ENCODE assay signal across 13 cellular contexts in genomic region chr16:29644338-29644857, GRCh38. TPM values are rescaled to one million over a fixed set of nuclear protein-coding genes. Genes with fewer than 3 reads are reported as not detected.
A peak's percentile ranks its signal among the peaks of the same experiment; 100 is the strongest.
DNase-seq lines count a peak whose midpoint lies in the region; ATAC-seq, FAIRE-seq and TF ChIP-seq lines count a peak whose summit lies in the region.
"Had no signal": no experiment of that assay in that cellular context is flagged by ENCODE, and none has a peak within 500 bp of the region (broad histone marks: within the 10 kb centered on the region; RNA-seq: fewer than 3 reads in every experiment).

No MANE protein-coding gene starts in this region.

- H2BK15ac ChIP-seq in H1 (ENCODE audit: low read length): no peak overlapping the region

- no peak overlapping the region for H3K4ac ChIP-seq in H1 (replicated peaks; ENCODE audit: insufficient read length, low read depth, low read length)

- H3K4me1 ChIP-seq in H1 (replicated peaks in 1 of 4; ENCODE audit: control insufficient read depth in 3 of 4, insufficient read depth in 4 of 4, low read length in 3 of 4): peaks cover 0 to 2% (median 0%) of the 10 kb centered on the region in 4 experiments; a peak in 1 of 7 replicates

- POLR2A ChIA-PET in H1 (lab: Charles Lee; ENCODE audit: partially characterized antibody): interaction anchor here (1.2 to 1.5 kb wide), 2 partner anchors 17 to 66 kb away, joined by 4 to 6 read pairs; no protein-coding TSS in a partner anchor

- peak; percentile 75 for ATAC-seq in GM19463 (IDR thresholded peaks at IDR 0.05; ENCODE audit: unreplicated experiment)
- ATAC-seq in HG03135 (IDR thresholded peaks at IDR 0.05; ENCODE audit: unreplicated experiment): peak; percentile 63

- H3K18ac ChIP-seq in H1 (ENCODE audit: extremely low read depth, low read length): no peak overlapping the region

- no peak overlapping the region for H4K5ac ChIP-seq in H1 (ENCODE audit: insufficient read length, low read depth, low read length)

- H3K79me2 ChIP-seq in H1 (ENCODE audit: control insufficient read depth in 1 of 2, insufficient read depth in 2 of 2, low read length in 2 of 2): no peaks in the 10 kb centered on the region

- no peak overlapping the region for H3K4me2 ChIP-seq in H1 (ENCODE audit: insufficient read depth in 1 of 2, low read depth in 2 of 2, low read length in 2 of 2)
- H3K4me2 ChIP-seq: KMS-11 had no signal

- no peak overlapping the region for H2AK5ac ChIP-seq in H1 (ENCODE audit: low read depth, low read length)

- no peaks in the 10 kb centered on the region for H3K27me3 ChIP-seq in H1 (replicated peaks in 1 of 4; ENCODE audit: control insufficient read depth in 3 of 4, extremely low read depth in 1 of 4, insufficient read depth in 3 of 4, low read length in 3 of 4)

- no peak overlapping the region for H3K14ac ChIP-seq in H1 (ENCODE audit: insufficient read length)

- TF ChIP-seq POLR2A in GM12891 (IDR thresholded peaks at IDR 0.05; ENCODE audit: low read depth, low read length): peak; percentile 65
- no peak for TF ChIP-seq POLR2A in H1 (IDR thresholded peaks at IDR 0.05; ENCODE audit: control extremely low read depth in 1 of 2, low read depth in 2 of 2, low read length in 2 of 2)

- no peak overlapping the region for H4K8ac ChIP-seq in H1 (ENCODE audit: extremely low read depth, insufficient read depth, low read length)

- no peak overlapping the region for H4K91ac ChIP-seq in H1 (replicated peaks; ENCODE audit: insufficient read length, low read length)

- H2BK12ac ChIP-seq in H1 (ENCODE audit: low read depth, low read length): peak overlapping the region; percentile 2; the same call in 1 of the 2 replicates

- no peaks in the 10 kb centered on the region for H3K9me3 ChIP-seq in H1 (ENCODE audit: insufficient read depth in 2 of 2, low read depth in 1 of 2, low read length in 1 of 2)

- H2BK20ac ChIP-seq in H1 (ENCODE audit: low read length): no peak overlapping the region

- H3K36me3 ChIP-seq in H1 (ENCODE audit: control insufficient read depth in 2 of 4, insufficient read depth in 4 of 4, low read length in 3 of 4): no peaks in the 10 kb centered on the region
- H3K36me3 ChIP-seq: WERI-Rb-1 had no signal

- no peaks in the 10 kb centered on the region for H3K79me1 ChIP-seq in H1 (ENCODE audit: low read depth, low read length)

- TF ChIP-seq RAD21 in H1 (IDR thresholded peaks at IDR 0.05 in 1 of 2, conservative IDR thresholded peaks at IDR 0.05 in 1 of 2; ENCODE audit: low read depth in 2 of 2, low read length in 2 of 2): no peak

- no peaks in the 10 kb centered on the region; the same call in 1 of the 2 replicates for H3K23me2 ChIP-seq in H1 (ENCODE audit: low read depth, low read length)

- no peak overlapping the region for H3K4me3 ChIP-seq in H1 (ENCODE audit: extremely low read depth in 1 of 4, insufficient read depth in 2 of 4, low read depth in 3 of 4, low read length in 4 of 4)

- no peak overlapping the region for H3K23ac ChIP-seq in H1 (ENCODE audit: insufficient read length)

- H2BK5ac ChIP-seq in H1 (ENCODE audit: low read depth, low read length): no peak overlapping the region

- CTCF ChIA-PET in H1 (lab: Charles Lee; ENCODE audit: partially characterized antibody): no interaction called here

- peak overlapping the region; percentile 42 for H2AFZ ChIP-seq in H1 (ENCODE audit: low read length)

- TF ChIP-seq EP300 in H1 (IDR thresholded peaks at IDR 0.05; ENCODE audit: borderline replicate concordance in 1 of 2, low read depth in 2 of 2, low read length in 2 of 2): no peak

- no peak overlapping the region for H2BK120ac ChIP-seq in H1 (replicated peaks; ENCODE audit: low read depth, low read length)

- 84% methylated on average over 9 of the region's 9 CpGs; no CpG with 5 or more reads in 1 of the 2 experiments for WGBS in H1 (ENCODE audit: extremely low coverage in 1 of 2, insufficient coverage in 1 of 2, insufficient read length in 1 of 2, insufficient replicate concordance in 2 of 2, low coverage in 1 of 2, low lambda C conversion rate in 2 of 2, missing lambda C conversion rate in 1 of 2), 2 experiments

- DNase-seq in GM12891 (ENCODE audit: insufficient read length, low spot score) (no peak), H1 (ENCODE audit: low read depth in 1 of 2, low spot score in 2 of 2) (no peak), NCI-H526 (lab: John Stamatoyannopoulos, UW) (no peak), H4 (ENCODE audit: low spot score) (no peak)
- DNase-seq in activated effector memory CD4-positive, alpha-beta T cell treated with anti-CD3 and anti-CD28 coated beads, Interleukin-2, amount 50 U/mL, for 16 hours: no peak
- DNase-seq in activated CD4-positive, CD25-positive, alpha-beta regulatory T cell (lab: John Stamatoyannopoulos, UW): no peak
- DNase-seq: CD4-positive, alpha-beta memory T cell; hippocampal formation; naive thymus-derived CD4-positive, alpha-beta T cell; WERI-Rb-1 had no signal

- H3K27ac ChIP-seq in H1 (ENCODE audit: low read depth, low read length): no peak overlapping the region
- H3K27ac ChIP-seq: KMS-11, WERI-Rb-1 had no signal

- H3K9ac ChIP-seq in H1 (replicated peaks in 1 of 4; ENCODE audit: extremely low read depth in 1 of 4, low read depth in 3 of 4, low read length in 3 of 4): no peak overlapping the region
- H3K9ac ChIP-seq: KMS-11 had no signal

- TF ChIP-seq CTCF in H1 (IDR thresholded peaks at IDR 0.05; ENCODE audit: control extremely low read depth in 1 of 3, insufficient read depth in 1 of 3, low read depth in 1 of 3, low read length in 3 of 3): no peak

- H3K56ac ChIP-seq in H1 (replicated peaks; ENCODE audit: insufficient read length, low read depth, low read length): no peak overlapping the region

- FAIRE-seq in GM12891 (lab: Jason Lieb, UNC): peak; percentile 91
- no peak for FAIRE-seq in H1 (lab: Jason Lieb, UNC)

- H4K20me1 ChIP-seq in H1 (replicated peaks in 1 of 2; ENCODE audit: control insufficient read depth in 1 of 2, insufficient read depth in 2 of 2, low read length in 2 of 2): no peaks in the 10 kb centered on the region

TF ChIP-seq in GM12891, 5 proteins besides CTCF, POLR2A, EP300 and RAD21:
- TF ChIP-seq PAX5 (IDR thresholded peaks at IDR 0.05; ENCODE audit: insufficient read depth, low read length, severe bottlenecking) (no peak), SPI1 (IDR thresholded peaks at IDR 0.05; ENCODE audit: low read depth, low read length) (peak; percentile 75), POLR2AphosphoS5 (IDR thresholded peaks at IDR 0.05; ENCODE audit: low read depth, low read length) (peak; percentile 47; the same call in 1 of the 2 replicates)

TF ChIP-seq in H1, 55 proteins besides CTCF, POLR2A, EP300 and RAD21:
- TF ChIP-seq BACH1 (IDR thresholded peaks at IDR 0.05; ENCODE audit: low read length) (no peak), CTBP2 (IDR thresholded peaks at IDR 0.05; ENCODE audit: borderline replicate concordance, insufficient read depth, insufficient read length, low read length) (no peak), KDM5A (IDR thresholded peaks at IDR 0.05; ENCODE audit: low read length) (no peak), BRCA1 (IDR thresholded peaks at IDR 0.05; ENCODE audit: low read depth, low read length) (no peak), HDAC6 (IDR thresholded peaks at IDR 0.05; ENCODE audit: low read depth, low read length) (no peak), SP4 (IDR thresholded peaks at IDR 0.05; ENCODE audit: low read length) (no peak), TCF12 (IDR thresholded peaks at IDR 0.05; ENCODE audit: low read depth, low read length) (no peak), RFX5 (IDR thresholded peaks at IDR 0.05; ENCODE audit: borderline replicate concordance, low read depth, low read length) (no peak), SUZ12 (IDR thresholded peaks at IDR 0.05; ENCODE audit: low read length) (no peak), SAP30 (IDR thresholded peaks at IDR 0.05; ENCODE audit: insufficient read depth, insufficient replicate concordance, low read length) (no peak), ATF3 (IDR thresholded peaks at IDR 0.05; ENCODE audit: insufficient read depth, low read depth, low read length) (no peak), JUND (IDR thresholded peaks at IDR 0.05; ENCODE audit: low read length) (no peak), TBP (IDR thresholded peaks at IDR 0.05; ENCODE audit: low read depth, low read length) (no peak), ASH2L (IDR thresholded peaks at IDR 0.05; ENCODE audit: low read length) (no peak), PHF8 (conservative IDR thresholded peaks at IDR 0.05; ENCODE audit: low read depth, low read length) (no peak)

RNA-seq across cellular contexts. Expression of gene SPN, which starts 18.6 kb away (rescaled TPM):
- polyA plus RNA-seq in GM12891 (2012; ENCODE audit: low read depth, missing spikeins): 76.7 TPM
- total RNA-seq in H1 (2021; fragmentation: NEBNext Ultra II Directional; extraction: Animal tissue kit (Norgen Biotek cat#: 25700)): 1.6 and 1.8 TPM in 2 replicates
- polyA plus RNA-seq in H1 (2011; rRNA removed): 1.3 and 1.5 TPM in 2 replicates
- polyA plus RNA-seq in H1 (2011; cell fraction: cytosol; rRNA removed): 0.76 TPM
- polyA plus RNA-seq in H1 (2011; cell fraction: nucleus; rRNA removed): 2.7 TPM
- polyA plus RNA-seq in H1 (2012, experiment 1 of 2): 0.46 to 1.7 TPM (median 0.89 TPM) in 4 replicates
- polyA plus RNA-seq in H1 (2012, experiment 2 of 2): 0.92 TPM
- 4.0 TPM for polyA plus RNA-seq in H1 (2013, experiment 1 of 2)
- 3.8 TPM for polyA plus RNA-seq in H1 (2013, experiment 2 of 2)
- polyA minus RNA-seq in H1 (2011; rRNA and poly(A)+ RNA removed): 2.1 and 3.2 TPM in 2 replicates
- 0.44 TPM for polyA minus RNA-seq in H1 (2011; cell fraction: cytosol; rRNA and poly(A)+ RNA removed)
- 2.6 TPM for polyA minus RNA-seq in H1 (2011; cell fraction: nucleus; rRNA and poly(A)+ RNA removed)
- 0.70 and 2.8 TPM in 2 replicates for total RNA-seq in H4 (2014; rRNA removed; shearing (Covaris generic))

RNA-seq across cellular contexts. Expression of gene QPRT, which starts 34.6 kb away (rescaled TPM):
- polyA plus RNA-seq in GM12891 (2012; ENCODE audit: low read depth, missing spikeins): 38.4 TPM
- total RNA-seq in H1 (2021; fragmentation: NEBNext Ultra II Directional; extraction: Animal tissue kit (Norgen Biotek cat#: 25700)): 102 and 106 TPM in 2 replicates
- 89.0 and 119 TPM in 2 replicates for polyA plus RNA-seq in H1 (2011; rRNA removed)
- 91.7 TPM for polyA plus RNA-seq in H1 (2011; cell fraction: cytosol; rRNA removed)
- 116 TPM for polyA plus RNA-seq in H1 (2011; cell fraction: nucleus; rRNA removed)
- polyA plus RNA-seq in H1 (2012, experiment 1 of 2): 90.0 to 121 TPM (median 112 TPM) in 4 replicates
- polyA plus RNA-seq in H1 (2012, experiment 2 of 2): 101 TPM
- polyA plus RNA-seq in H1 (2013, experiment 1 of 2): 129 TPM
- polyA plus RNA-seq in H1 (2013, experiment 2 of 2): 122 TPM
- 70.3 and 84.6 TPM in 2 replicates for polyA minus RNA-seq in H1 (2011; rRNA and poly(A)+ RNA removed)
- polyA minus RNA-seq in H1 (2011; cell fraction: cytosol; rRNA and poly(A)+ RNA removed): 86.7 TPM
- polyA minus RNA-seq in H1 (2011; cell fraction: nucleus; rRNA and poly(A)+ RNA removed): 53.3 TPM
- 0.27 and 0.93 TPM in 2 replicates for total RNA-seq in H4 (2014; rRNA removed; shearing (Covaris generic))

Comparison
In these comparisons a context has a peak if more than half of its experiments do, and no peak if none do; other contexts are left out.
1. RNA of gene QPRT, which starts 34.6 kb away (total RNA-seq): 102 to 106 TPM in H1; 0.27 to 0.93 TPM in H4; every median in the first group is over 10 times any median in the second.